32 cellular contexts compared by ENCODE assay signal in the genomic region with DNA sequence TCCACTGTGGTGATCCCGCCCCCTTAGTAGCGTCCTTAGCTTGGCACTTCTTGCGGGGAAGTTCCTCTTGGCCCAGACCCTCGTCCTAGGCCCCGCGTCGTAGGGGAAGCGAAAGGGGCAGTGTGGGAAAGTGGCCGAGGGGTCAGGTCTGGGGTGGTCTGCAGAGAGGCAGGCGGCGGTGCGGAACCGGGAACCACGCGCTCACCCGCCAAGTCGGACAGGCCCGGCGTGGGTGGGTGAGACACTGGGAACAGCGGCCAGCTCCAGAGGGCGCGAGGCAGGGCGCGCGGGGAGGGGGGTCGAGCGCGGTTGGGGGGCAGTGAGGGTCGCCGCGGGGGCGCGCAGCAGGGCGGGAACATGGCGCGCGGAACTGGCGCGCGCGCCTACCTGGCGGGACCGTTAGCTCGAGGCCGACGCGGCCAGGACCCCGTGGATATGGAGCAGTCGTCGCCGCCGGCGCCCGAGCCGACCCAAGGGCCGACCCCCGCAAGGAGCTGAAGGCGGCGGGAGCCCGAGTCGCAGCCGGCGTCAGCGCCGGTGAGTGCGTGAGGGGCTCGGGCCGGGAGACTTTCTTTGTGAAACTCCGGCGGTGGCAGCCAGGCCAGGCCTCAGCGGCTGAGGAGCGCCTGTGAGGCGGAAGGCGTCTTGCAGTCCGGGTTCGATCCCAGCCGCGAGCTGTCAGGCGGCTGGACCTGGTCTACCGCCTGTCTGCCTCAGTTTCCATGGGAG.
"Had no signal": no experiment of that assay in that cellular context is flagged by ENCODE, and none has a peak within 500 bp of the region (broad histone marks: within the 10 kb centered on the region; RNA-seq: fewer than 3 reads in every experiment).

No MANE protein-coding gene starts in this region.

- H3K4me3 Mint-ChIP-seq: activated B cell treated with CpG ODN at 0.5 μM for 24 hours; activated CD4-positive, alpha-beta memory T cell treated with anti-CD3 and anti-CD28 coated beads, Interleukin-2, amount 10 ng/mL, durations not matched to agents 7 days and 5 days; activated CD4-positive, alpha-beta T cell treated with anti-CD3 and anti-CD28 coated beads, Interleukin-2, amount 10 ng/mL, durations not matched to agents 24 days and 14 days; activated CD8-positive, alpha-beta T cell treated with anti-CD3 and anti-CD28 coated beads, Interleukin-2, amount 10 ng/mL, durations not matched to agents 7 days and 5 days; activated naive CD4-positive, alpha-beta T cell treated with anti-CD3 and anti-CD28 coated beads for 36 hours; activated naive CD8-positive, alpha-beta T cell treated with anti-CD3 and anti-CD28 coated beads for 36 hours; activated T-cell treated with anti-CD3 and anti-CD28 coated beads, Interleukin-2, amount 50 U/mL, for 4 hours; activated T-cell treated with anti-CD3 and anti-CD28 coated beads, Interleukin-2, amount 50 U/mL, for 72 hours; activated T-helper 1 cell treated with anti-CD3 and anti-CD28 coated beads, Interleukin-12 subunit alpha, Interleukin-12 subunit beta, Interleukin-2, Interleukin-4 antibody, amounts not matched to agents 30 ng/mL and 10 ng/mL and 1 ng/mL, durations not matched to agents 14 hours and 24 hours and 36 hours; activated T-helper 17 cell treated with anti-CD3 and anti-CD28 coated beads, Interleukin-2, amount 50 U/mL, for 72 hours; T-cell; T-helper 17 cell had no signal

- H3K27ac Mint-ChIP-seq: activated B cell treated with CpG ODN at 0.5 μM for 24 hours; activated CD4-positive, alpha-beta memory T cell treated with anti-CD3 and anti-CD28 coated beads, Interleukin-2, amount 10 ng/mL, durations not matched to agents 7 days and 5 days; activated CD4-positive, alpha-beta T cell treated with anti-CD3 and anti-CD28 coated beads, Interleukin-2, amount 10 ng/mL, durations not matched to agents 24 days and 14 days; activated CD8-positive, alpha-beta T cell treated with anti-CD3 and anti-CD28 coated beads, Interleukin-2, amount 10 ng/mL, durations not matched to agents 7 days and 5 days; activated naive CD4-positive, alpha-beta T cell treated with anti-CD3 and anti-CD28 coated beads for 36 hours; activated naive CD4-positive, alpha-beta T cell treated with anti-CD3 and anti-CD28 coated beads, Interleukin-2, amount 50 U/mL, for 72 hours; activated naive CD8-positive, alpha-beta T cell treated with anti-CD3 and anti-CD28 coated beads for 36 hours; activated T-cell treated with anti-CD3 and anti-CD28 coated beads, Interleukin-2, amount 50 U/mL, for 72 hours; activated T-helper 1 cell treated with anti-CD3 and anti-CD28 coated beads, Interleukin-12 subunit alpha, Interleukin-12 subunit beta, Interleukin-2, Interleukin-4 antibody, amounts not matched to agents 30 ng/mL and 10 ng/mL and 1 ng/mL, durations not matched to agents 14 hours and 24 hours and 36 hours; activated T-helper 17 cell treated with anti-CD3 and anti-CD28 coated beads, Interleukin-2, amount 50 U/mL, for 72 hours; T-cell; T-helper 17 cell had no signal

- H3K9me3 ChIP-seq: adrenal gland, body of pancreas had no signal

- H3K36me3 Mint-ChIP-seq: activated naive CD8-positive, alpha-beta T cell treated with anti-CD3 and anti-CD28 coated beads for 36 hours; T-cell had no signal

- H3K9me3 Mint-ChIP-seq: activated CD4-positive, alpha-beta T cell treated with anti-CD3 and anti-CD28 coated beads, Interleukin-2, amount 10 ng/mL, durations not matched to agents 24 days and 14 days; activated T-cell treated with anti-CD3 and anti-CD28 coated beads, Interleukin-2, amount 50 U/mL, for 4 hours; activated T-cell treated with anti-CD3 and anti-CD28 coated beads, Interleukin-2, amount 50 U/mL, for 72 hours; activated T-helper 17 cell treated with anti-CD3 and anti-CD28 coated beads, Interleukin-2, amount 50 U/mL, for 72 hours had no signal

- H3K36me3 ChIP-seq: adrenal gland, brain microvascular endothelial cell, breast epithelium had no signal

- ATAC-seq: activated CD8-positive, alpha-beta T cell treated with anti-CD3 and anti-CD28 coated beads, Interleukin-2, amount 10 ng/mL, durations not matched to agents 7 days and 5 days; activated naive CD4-positive, alpha-beta T cell treated with anti-CD3 and anti-CD28 coated beads, Interleukin-2, amount 50 U/mL, for 72 hours; activated T-cell treated with anti-CD3 and anti-CD28 coated beads, Interleukin-2, amount 50 U/mL, for 4 hours; activated T-cell treated with anti-CD3 and anti-CD28 coated beads, Interleukin-2, amount 50 U/mL, for 72 hours; activated T-helper 17 cell treated with anti-CD3 and anti-CD28 coated beads, Interleukin-2, amount 50 U/mL, for 72 hours; body of pancreas; T-cell; T-helper 17 cell had no signal

- H3K27me3 Mint-ChIP-seq: activated B cell treated with CpG ODN at 0.5 μM for 24 hours; activated CD4-positive, alpha-beta memory T cell treated with anti-CD3 and anti-CD28 coated beads, Interleukin-2, amount 10 ng/mL, durations not matched to agents 7 days and 5 days; activated CD4-positive, alpha-beta T cell treated with anti-CD3 and anti-CD28 coated beads, Interleukin-2, amount 10 ng/mL, durations not matched to agents 24 days and 14 days; activated naive CD8-positive, alpha-beta T cell treated with anti-CD3 and anti-CD28 coated beads for 36 hours; activated T-helper 17 cell treated with anti-CD3 and anti-CD28 coated beads, Interleukin-2, amount 50 U/mL, for 72 hours; T-cell; T-helper 17 cell had no signal

- H3K4me1 ChIP-seq: adrenal gland, body of pancreas, breast epithelium had no signal

- DNase-seq: activated B cell treated with CpG ODN at 0.5 μM for 24 hours; activated CD4-positive, alpha-beta memory T cell treated with anti-CD3 and anti-CD28 coated beads, Interleukin-2, amount 10 ng/mL, durations not matched to agents 7 days and 5 days; activated CD4-positive, alpha-beta T cell treated with anti-CD3 and anti-CD28 coated beads for 4 hours; activated CD4-positive, alpha-beta T cell treated with anti-CD3 and anti-CD28 coated beads, Interleukin-2, amount 10 ng/mL, durations not matched to agents 24 days and 14 days; activated CD4-positive, alpha-beta T cell treated with anti-CD3 and anti-CD28 coated beads, Interleukin-2, amount 50 U/mL, for 1 hour; activated CD4-positive, alpha-beta T cell treated with anti-CD3 and anti-CD28 coated beads, Interleukin-2, amount 50 U/mL, for 48 hours; activated CD4-positive, CD25-positive, alpha-beta regulatory T cell treated with anti-CD3 and anti-CD28 coated beads, Interleukin-2, amount 50 U/mL, for 72 hours; activated CD8-positive, alpha-beta memory T cell treated with anti-CD3 and anti-CD28 coated beads, Interleukin-2, amount 50 U/mL, for 4 hours; activated CD8-positive, alpha-beta T cell treated with anti-CD3 and anti-CD28 coated beads, Interleukin-2, amount 10 ng/mL, durations not matched to agents 7 days and 5 days; activated effector memory CD4-positive, alpha-beta T cell treated with anti-CD3 and anti-CD28 coated beads, Interleukin-2, amount 50 U/mL, for 16 hours; activated gamma-delta T cell treated with Interleukin-2 at 50 U/mL for 16 hours; activated naive CD4-positive, alpha-beta T cell; activated naive CD4-positive, alpha-beta T cell treated with anti-CD3 and anti-CD28 coated beads for 36 hours; activated naive CD4-positive, alpha-beta T cell treated with anti-CD3 and anti-CD28 coated beads, Interleukin-2, amount 50 U/mL, for 16 hours; activated naive CD8-positive, alpha-beta T cell treated with anti-CD3 and anti-CD28 coated beads for 36 hours; activated T-cell treated with anti-CD3 and anti-CD28 coated beads for 4 hours; activated T-cell treated with anti-CD3 and anti-CD28 coated beads, Interleukin-2, amount 50 U/mL, for 1 hour; activated T-cell treated with anti-CD3 and anti-CD28 coated beads, Interleukin-2, amount 50 U/mL, for 4 hours; activated T-cell treated with anti-CD3 and anti-CD28 coated beads, Interleukin-2, amount 50 U/mL, for 72 hours; adrenal gland; amniotic stem cell; aorta; body of pancreas; brain microvascular endothelial cell; central memory CD4-positive, alpha-beta T cell; T-cell; T-helper 17 cell had no signal

- H3K27me3 ChIP-seq: adrenal gland, body of pancreas, brain microvascular endothelial cell, breast epithelium had no signal

- H3K4me3 ChIP-seq: adrenal gland, body of pancreas, breast epithelium had no signal

- H3K27ac ChIP-seq: adrenal gland, body of pancreas, brain microvascular endothelial cell, breast epithelium, VCaP had no signal

- H3K4me1 Mint-ChIP-seq: activated B cell treated with CpG ODN at 0.5 μM for 24 hours; activated CD4-positive, alpha-beta memory T cell treated with anti-CD3 and anti-CD28 coated beads, Interleukin-2, amount 10 ng/mL, durations not matched to agents 7 days and 5 days; activated CD4-positive, alpha-beta T cell treated with anti-CD3 and anti-CD28 coated beads, Interleukin-2, amount 10 ng/mL, durations not matched to agents 24 days and 14 days; activated naive CD8-positive, alpha-beta T cell treated with anti-CD3 and anti-CD28 coated beads for 36 hours; activated T-helper 17 cell treated with anti-CD3 and anti-CD28 coated beads, Interleukin-2, amount 50 U/mL, for 72 hours; T-cell; T-helper 17 cell had no signal
